In genomic region chr21:42702720-42703119, GRCh38 we compare ENCODE assay signal across 13 cellular contexts. TPM values are rescaled to one million over a fixed set of nuclear protein-coding genes. Genes with fewer than 3 reads are reported as not detected.
A peak's percentile ranks its signal among the peaks of the same experiment; 100 is the strongest.
DNase-seq lines count a peak whose midpoint lies in the region; ATAC-seq and TF ChIP-seq lines count a peak whose summit lies in the region.
"Had no signal": no experiment of that assay in that cellular context is flagged by ENCODE, and none has a peak within 500 bp of the region (broad histone marks: within the 10 kb centered on the region; RNA-seq: fewer than 3 reads in every experiment).

No MANE protein-coding gene starts in this region.

- H3K27me3 Mint-ChIP-seq in H9 (ENCODE audit: low read depth) = no peaks in the 10 kb centered on the region
- H3K27me3 Mint-ChIP-seq in WTC11 (ENCODE audit: low read depth) = no peaks in the 10 kb centered on the region
- H3K27me3 Mint-ChIP-seq in stimulated activated naive B cell treated with anti-CD40 and anti-IgM and Interleukin-4, amounts not matched to agents 10 μg/mL and 1 μg/mL and 100 μg/mL, for 72 hours = peaks cover 5 to 11% of the 10 kb centered on the region in 2 donors
- H3K27me3 Mint-ChIP-seq: CD4-positive, alpha-beta T cell had no signal

- no CpG with 5 or more reads among the region's 9 CpGs for WGBS in H9 (ENCODE audit: extremely low coverage, insufficient read length, low lambda C conversion rate)
- WGBS in spleen, 5 donors = 78 to 90% (median 84%) methylated on average over 9 of the region's 9 CpGs
- WGBS in stomach, 5 donors = 90 to 93% (median 92%) methylated on average over 9 of the region's 9 CpGs

- H3K27ac ChIP-seq in H9 (ENCODE audit: insufficient read length, low read depth, low read length) (no peak overlapping the region), spleen (peak overlapping the region in 5 of 8 donors; percentile 64 to 84 (median 71)), stomach (no peak overlapping the region)

- H3K4me1 ChIP-seq in H9 (ENCODE audit: insufficient read depth, low read length) (peaks cover 6% of the 10 kb centered on the region; the same call in 1 of the 2 replicates), spleen (peaks cover 0 to 27% (median 10%) of the 10 kb centered on the region in 6 donors), stomach (no peaks in the 10 kb centered on the region)

- intact Hi-C loops in spleen (cut with DNase I; ENCODE audit: low total_unique reads) (no loop called here), stomach (cut with DNase I; ENCODE audit: low total_unique reads) (no loop called here)

- POLR2A ChIA-PET in WTC11 (lab: Charles Lee) = no interaction called here

- H3K4ac ChIP-seq in H9 (ENCODE audit: low read depth, low read length) = no peak overlapping the region

- no peak overlapping the region for H3K23ac ChIP-seq in H9 (ENCODE audit: insufficient read length, low read depth, low read length)

- no peak overlapping the region for H4K91ac ChIP-seq in H9 (ENCODE audit: insufficient read length, low read depth, low read length)

- H3K9me3 Mint-ChIP-seq in H9 = peaks cover 6 to 10% of the 10 kb centered on the region in 2 experiments
- H3K9me3 Mint-ChIP-seq in WTC11 = peaks cover 8% of the 10 kb centered on the region
- peaks cover 0 to 2% of the 10 kb centered on the region in 2 donors for H3K9me3 Mint-ChIP-seq in stimulated activated naive B cell treated with anti-CD40 and anti-IgM and Interleukin-4, amounts not matched to agents 10 μg/mL and 1 μg/mL and 100 μg/mL, for 72 hours
- H3K9me3 Mint-ChIP-seq: CD4-positive, alpha-beta T cell had no signal

- TF ChIP-seq POLR2A in spleen (IDR thresholded peaks at IDR 0.05) (no peak), stomach (IDR thresholded peaks at IDR 0.05) (no peak)

- no peaks in the 10 kb centered on the region for H3K79me2 ChIP-seq in H9 (ENCODE audit: insufficient read depth, low read length)

- no peak for TF ChIP-seq CTCF in H9 (conservative IDR thresholded peaks at IDR 0.05)
- no peak for TF ChIP-seq CTCF in WTC11 (IDR thresholded peaks at IDR 0.05)
- no peak for TF ChIP-seq CTCF in spleen (IDR thresholded peaks at IDR 0.05 in 8 of 11, conservative IDR thresholded peaks at IDR 0.05 in 3 of 11)
- no peak for TF ChIP-seq CTCF in stomach (IDR thresholded peaks at IDR 0.05)

- H3K27me3 ChIP-seq in H9 (ENCODE audit: insufficient read depth, low read length) = no peaks in the 10 kb centered on the region
- no peaks in the 10 kb centered on the region for H3K27me3 ChIP-seq in spleen (replicated peaks in 1 of 7)
- H3K27me3 ChIP-seq in stomach = no peaks in the 10 kb centered on the region

- no peaks in the 10 kb centered on the region for H3K23me2 ChIP-seq in H9 (ENCODE audit: insufficient read length, low read depth, low read length, poor library complexity, severe bottlenecking)

- no peak overlapping the region for H2BK120ac ChIP-seq in H9 (ENCODE audit: low read depth, low read length, poor library complexity, severe bottlenecking)

- H3K4me3 Mint-ChIP-seq in H9 = no peak overlapping the region
- H3K4me3 Mint-ChIP-seq in WTC11 = no peak overlapping the region
- no peak overlapping the region for H3K4me3 Mint-ChIP-seq in stimulated activated naive B cell treated with anti-CD40 and anti-IgM and Interleukin-4, amounts not matched to agents 10 μg/mL and 1 μg/mL and 100 μg/mL, for 72 hours
- H3K4me3 Mint-ChIP-seq: CD4-positive, alpha-beta T cell had no signal

- TF ChIP-seq EP300 in stomach (IDR thresholded peaks at IDR 0.05) = no peak

- H4K5ac ChIP-seq in H9 (ENCODE audit: insufficient read length, low read depth, low read length) = no peak overlapping the region

- no peak overlapping the region for H3K56ac ChIP-seq in H9 (ENCODE audit: insufficient read length, low read depth, low read length)

- H3K9ac ChIP-seq in H9 (ENCODE audit: extremely low read depth, insufficient read length, low read length) = no peak overlapping the region

- H3K36me3 Mint-ChIP-seq in H9 (ENCODE audit: insufficient read depth in 1 of 3, low read depth in 3 of 3) (peaks cover 42 to 55% (median 46%) of the 10 kb centered on the region in 3 experiments), WTC11 (peaks cover 28% of the 10 kb centered on the region)
- peaks cover 3 to 6% of the 10 kb centered on the region in 2 donors for H3K36me3 Mint-ChIP-seq in stimulated activated naive B cell treated with anti-CD40 and anti-IgM and Interleukin-4, amounts not matched to agents 10 μg/mL and 1 μg/mL and 100 μg/mL, for 72 hours

- H3K4me1 Mint-ChIP-seq in H9 (peaks cover 30 to 34% of the 10 kb centered on the region in 2 experiments), WTC11 (peaks cover 25% of the 10 kb centered on the region)
- no peaks in the 10 kb centered on the region for H3K4me1 Mint-ChIP-seq in stimulated activated naive B cell treated with anti-CD40 and anti-IgM and Interleukin-4, amounts not matched to agents 10 μg/mL and 1 μg/mL and 100 μg/mL, for 72 hours

- no peaks in the 10 kb centered on the region for H4K20me1 ChIP-seq in H9 (ENCODE audit: control insufficient read depth, insufficient read depth, insufficient read length)

- H3K27ac Mint-ChIP-seq in H9 (peak overlapping the region in 2 of 3 experiments; percentile 33 to 59; a peak in 4 of 7 replicates), WTC11 (peak overlapping the region; percentile 73)
- H3K27ac Mint-ChIP-seq in stimulated activated naive B cell treated with anti-CD40 and anti-IgM and Interleukin-4, amounts not matched to agents 10 μg/mL and 1 μg/mL and 100 μg/mL, for 72 hours = no peak overlapping the region
- H3K27ac Mint-ChIP-seq: CD4-positive, alpha-beta T cell had no signal

- no peak overlapping the region for H2AK5ac ChIP-seq in H9 (ENCODE audit: insufficient read length, low read length)

- CTCF ChIA-PET in WTC11 (lab: Charles Lee) = no interaction called here

- H2BK20ac ChIP-seq in H9 (ENCODE audit: low read depth, low read length, poor library complexity, severe bottlenecking) = no peak overlapping the region

- H2BK5ac ChIP-seq in H9 (ENCODE audit: insufficient read length, low read length) = no peak overlapping the region

- no peak overlapping the region for H3K18ac ChIP-seq in H9 (ENCODE audit: insufficient read length, low read depth, low read length)

- H4K8ac ChIP-seq in H9 (replicated peaks; ENCODE audit: insufficient read length, low read depth, low read length) = no peak overlapping the region

- H3K79me1 ChIP-seq in H9 (ENCODE audit: insufficient read depth, low read depth, low read length, poor library complexity, severe bottlenecking) = no peaks in the 10 kb centered on the region

- H3K4me3 ChIP-seq in spleen = no peak overlapping the region
- no peak overlapping the region for H3K4me3 ChIP-seq in stomach

- ATAC-seq in WTC11 = no peak
- ATAC-seq in stimulated activated naive B cell treated with anti-CD40 and anti-IgM and Interleukin-4, amounts not matched to agents 10 μg/mL and 1 μg/mL and 100 μg/mL, for 72 hours (replicated peaks) = no peak

- DNase-seq in H9 (no peak), WTC11 (ENCODE audit: low spot score) (no peak), mesenteric fat pad (ENCODE audit: low spot score) (peak; percentile 39), spleen (no peak), stomach (no peak)
- DNase-seq in stimulated activated naive B cell treated with anti-CD40 and anti-IgM and Interleukin-4, amounts not matched to agents 10 μg/mL and 1 μg/mL and 100 μg/mL, for 72 hours = no peak
- DNase-seq in stimulated activated CD8-positive, alpha-beta memory T cell treated with anti-CD3 and anti-CD28 coated beads, Interleukin-4, amount 100 ng/mL, for 48 hours = no peak
- DNase-seq: ACHN; C1 segment of cervical spinal cord; Calu3; CD4-positive, alpha-beta T cell; DMS 273 treated with DMSO at 0.1 percent for 48 hours had no signal

- no peak overlapping the region for H2AFZ ChIP-seq in H9 (ENCODE audit: low read length)

- no peak overlapping the region for H3K4me2 ChIP-seq in H9 (ENCODE audit: insufficient read depth, insufficient read length, low read length)

- no peak overlapping the region for H3K14ac ChIP-seq in H9 (ENCODE audit: insufficient read depth, low read length)

- H2BK12ac ChIP-seq in H9 (ENCODE audit: insufficient read length, low read depth, low read length) = no peak overlapping the region

- no peaks in the 10 kb centered on the region for H3K36me3 ChIP-seq in spleen
- H3K36me3 ChIP-seq in stomach = peaks cover 0 to 41% (median 0%) of the 10 kb centered on the region in 4 donors

- H2BK15ac ChIP-seq in H9 (ENCODE audit: low read depth, low read length) = no peak overlapping the region

- no peak overlapping the region for H3T11ph ChIP-seq in H9 (ENCODE audit: low read length)

- H3K9me3 ChIP-seq in H9 (ENCODE audit: control insufficient read depth, low read depth, low read length) (no peaks in the 10 kb centered on the region), spleen (no peaks in the 10 kb centered on the region), stomach (no peaks in the 10 kb centered on the region)

TF ChIP-seq in WTC11, 78 proteins besides CTCF, POLR2A, EP300 and RAD21 (continues in another document):
- TF ChIP-seq USF1 (CRISPR knock-in tag; IDR thresholded peaks at IDR 0.05) (no peak), ZMAT4 (CRISPR knock-in tag; IDR thresholded peaks at IDR 0.05) (no peak), ERG (CRISPR knock-in tag; IDR thresholded peaks at IDR 0.05) (no peak)

RNA-seq across cellular contexts. Expression of gene PDE9A, which starts 49.3 kb away (rescaled TPM):
- total RNA-seq in H9 (2021) (28.2 and 31.9 TPM in 2 replicates), WTC11 (2021) (44.8 to 46.3 TPM (median 46.1 TPM) in 3 replicates), mesenteric fat pad (7.9 TPM), spleen (10 to 100 TPM; 15.1 to 45.5 (median 24.9) TPM), stomach (10 to 100 TPM in 4 of 5 donors, 1 to 10 TPM in 1; 6.4 to 77.1 (median 16.8) TPM)
- polyA plus RNA-seq in spleen (10 to 100 TPM in 2 of 3 donors, 1 to 10 TPM in 1; 7.9 to 33.5 (median 18.2) TPM), stomach (10 to 100 TPM in 1 of 3 donors, 1 to 10 TPM in 2; 8.1 to 11.9 (median 9.0) TPM)
- total RNA-seq: A172 had no signal

Comparison
In these comparisons a context has a peak if more than half of its experiments do, and no peak if none do; other contexts are left out.
1. H3K27ac ChIP-seq: peak in spleen (5 of 8); none in H9 (single experiment) and stomach (0 of 5).